In genomic region chr15:52136471-52136993, GRCh38 we compare ENCODE assay signal across 14 cellular contexts. TPM values are rescaled to one million over a fixed set of nuclear protein-coding genes. Genes with fewer than 3 reads are reported as not detected.
A peak's percentile ranks its signal among the peaks of the same experiment; 100 is the strongest.
DNase-seq lines count a peak whose midpoint lies in the region; ATAC-seq, FAIRE-seq and TF ChIP-seq lines count a peak whose summit lies in the region.
"Had no signal": no experiment of that assay in that cellular context is flagged by ENCODE, and none has a peak within 500 bp of the region (broad histone marks: within the 10 kb centered on the region; RNA-seq: fewer than 3 reads in every experiment).

No MANE protein-coding gene starts in this region.

- H3K36me3 Mint-ChIP-seq in naive thymus-derived CD4-positive, alpha-beta T cell: peaks cover 12 to 55% (median 23%) of the 10 kb centered on the region in 5 donors

- no peak overlapping the region for H3K23ac ChIP-seq in trophoblast cell (ENCODE audit: low read length)

- no peak overlapping the region for H2BK12ac ChIP-seq in trophoblast cell (ENCODE audit: low read length)

- H3K9me3 Mint-ChIP-seq in naive thymus-derived CD4-positive, alpha-beta T cell: peaks cover 0 to 3% (median 0%) of the 10 kb centered on the region in 11 donors
- H3K9me3 Mint-ChIP-seq: mesothelial cell of epicardium had no signal

- H3K9me3 ChIP-seq in BLaER1 treated with 17β-estradiol and CSF1 and Interleukin-3, amounts not matched to agents 10 nM and 100 nM (replicated peaks in 1 of 11): no peaks in the 10 kb centered on the region
- H3K9me3 ChIP-seq in naive thymus-derived CD4-positive, alpha-beta T cell (ENCODE audit: control insufficient read depth in 2 of 3, low read length in 3 of 3): no peaks in the 10 kb centered on the region
- H3K9me3 ChIP-seq in trophoblast cell (ENCODE audit: insufficient read depth, low read depth, low read length): no peaks in the 10 kb centered on the region
- H3K9me3 ChIP-seq: upper lobe of left lung had no signal

- H3K4me3 Mint-ChIP-seq in naive thymus-derived CD4-positive, alpha-beta T cell: peak overlapping the region in 3 of 10 donors; percentile 23 to 51 (median 48)
- H3K4me3 Mint-ChIP-seq: mesothelial cell of epicardium had no signal

- peak; percentile 56 for DNase-seq in NCI-H82 (lab: John Stamatoyannopoulos, UW)
- DNase-seq in choroid plexus epithelial cell (ENCODE audit: low read depth): peak; percentile 50
- DNase-seq in naive thymus-derived CD4-positive, alpha-beta T cell: no peak
- DNase-seq in UCSD-AML1 (lab: John Stamatoyannopoulos, UW; ENCODE audit: unreplicated experiment): no peak
- DNase-seq in stimulated activated CD4-positive, alpha-beta T cell treated with anti-CD3 and anti-CD28 coated beads, Interleukin-4, amount 100 ng/mL, for 24 hours: no peak
- DNase-seq in frontal cortex (ENCODE audit: low spot score in 2 of 2): no peak
- no peak for DNase-seq in trophoblast cell
- DNase-seq: activated T-cell treated with anti-CD3 and anti-CD28 coated beads, Interleukin-2, amount 50 U/mL, for 1 hour; DMS79; PC-3; stimulated activated CD8-positive, alpha-beta memory T cell treated with anti-CD3 and anti-CD28 coated beads, Interleukin-4, amount 100 ng/mL, for 48 hours; upper lobe of left lung had no signal

- H3K4ac ChIP-seq in trophoblast cell (ENCODE audit: low read depth, low read length): no peak overlapping the region

- no peak for FAIRE-seq in frontal cortex (lab: Jason Lieb, UNC)

- no peak overlapping the region for H4K12ac ChIP-seq in trophoblast cell (ENCODE audit: low read depth, low read length)

- H3K79me2 ChIP-seq in trophoblast cell (ENCODE audit: control insufficient read depth, insufficient read depth, low read length, poor library complexity): no peaks in the 10 kb centered on the region

- no peak overlapping the region for H3K14ac ChIP-seq in trophoblast cell (ENCODE audit: low read length)

- TF ChIP-seq CTCF in choroid plexus epithelial cell (conservative IDR thresholded peaks at IDR 0.05; ENCODE audit: low read depth, low read length): no peak

- no peaks in the 10 kb centered on the region for H3K27me3 Mint-ChIP-seq in naive thymus-derived CD4-positive, alpha-beta T cell

- intact Hi-C loops in naive thymus-derived CD4-positive, alpha-beta T cell (cut with micrococcal nuclease): no loop called here

- peak overlapping the region in 5 of 9 donors; percentile 16 to 90 (median 73) for H3K27ac Mint-ChIP-seq in naive thymus-derived CD4-positive, alpha-beta T cell
- H3K27ac Mint-ChIP-seq: mesothelial cell of epicardium had no signal

- no peak overlapping the region for H2AFZ ChIP-seq in trophoblast cell (ENCODE audit: insufficient read depth, low read length, poor library complexity)

- H2BK5ac ChIP-seq in trophoblast cell (ENCODE audit: low read depth, low read length, poor library complexity): no peak overlapping the region

- H3K18ac ChIP-seq in trophoblast cell (ENCODE audit: low read length): no peak overlapping the region

- peak overlapping the region in 2 of 10 experiments; percentile 4 to 22; a peak in 3 of 20 replicates for H3K4me3 ChIP-seq in BLaER1 treated with 17β-estradiol and CSF1 and Interleukin-3, amounts not matched to agents 10 nM and 100 nM
- no peak overlapping the region for H3K4me3 ChIP-seq in choroid plexus epithelial cell (ENCODE audit: low read depth, low read length)
- H3K4me3 ChIP-seq in naive thymus-derived CD4-positive, alpha-beta T cell (ENCODE audit: low read length): no peak overlapping the region
- no peak overlapping the region for H3K4me3 ChIP-seq in trophoblast cell (ENCODE audit: low read depth, low read length)
- H3K4me3 ChIP-seq: upper lobe of left lung had no signal

- H2AK5ac ChIP-seq in trophoblast cell (ENCODE audit: low read length): no peak overlapping the region

- peaks cover 0 to 21% (median 0%) of the 10 kb centered on the region in 11 experiments; a peak in 4 of 22 replicates for H3K27me3 ChIP-seq in BLaER1 treated with 17β-estradiol and CSF1 and Interleukin-3, amounts not matched to agents 10 nM and 100 nM
- no peaks in the 10 kb centered on the region for H3K27me3 ChIP-seq in naive thymus-derived CD4-positive, alpha-beta T cell (ENCODE audit: control insufficient read depth in 2 of 2, insufficient read depth in 2 of 2, low read length in 2 of 2)
- H3K27me3 ChIP-seq in trophoblast cell (ENCODE audit: insufficient read depth, low read length): no peaks in the 10 kb centered on the region
- H3K27me3 ChIP-seq: upper lobe of left lung had no signal

- H4K20me1 ChIP-seq in BLaER1 treated with 17β-estradiol and CSF1 and Interleukin-3, amounts not matched to agents 10 nM and 100 nM: peaks cover 0 to 20% (median 0%) of the 10 kb centered on the region in 11 experiments; a peak in 6 of 22 replicates

- no peaks in the 10 kb centered on the region for H3K79me1 ChIP-seq in trophoblast cell (ENCODE audit: low read length)

- no CpG with 5 or more reads among the region's 6 CpGs for WGBS in trophoblast cell (ENCODE audit: extremely low coverage, insufficient coverage, insufficient read length)

- peaks cover 8 to 29% (median 22%) of the 10 kb centered on the region in 7 donors for H3K4me1 Mint-ChIP-seq in naive thymus-derived CD4-positive, alpha-beta T cell

- H4K8ac ChIP-seq in trophoblast cell (ENCODE audit: low read depth, low read length): no peak overlapping the region

- H3K27ac ChIP-seq in BLaER1 treated with 17β-estradiol and CSF1 and Interleukin-3, amounts not matched to agents 10 nM and 100 nM: peak overlapping the region in 8 of 11 experiments; percentile 34 to 75 (median 53); a peak in 11 of 22 replicates
- H3K27ac ChIP-seq in naive thymus-derived CD4-positive, alpha-beta T cell (ENCODE audit: low read depth, low read length): no peak overlapping the region
- no peak overlapping the region for H3K27ac ChIP-seq in trophoblast cell (ENCODE audit: low read depth, low read length)
- H3K27ac ChIP-seq: upper lobe of left lung had no signal

- H3K4me2 ChIP-seq in BLaER1 treated with 17β-estradiol and CSF1 and Interleukin-3, amounts not matched to agents 10 nM and 100 nM: peak overlapping the region; percentile 77 to 94 (median 91)
- H3K4me2 ChIP-seq in trophoblast cell (ENCODE audit: low read length): no peak overlapping the region

- no peak overlapping the region for H4K91ac ChIP-seq in trophoblast cell (ENCODE audit: low read depth, low read length)

- peak overlapping the region in 7 of 11 experiments; percentile 16 to 56 (median 36); a peak in 12 of 22 replicates for H3K9ac ChIP-seq in BLaER1 treated with 17β-estradiol and CSF1 and Interleukin-3, amounts not matched to agents 10 nM and 100 nM
- H3K9ac ChIP-seq in trophoblast cell (ENCODE audit: low read length): no peak overlapping the region

- POLR2A ChIA-PET in naive thymus-derived CD4-positive, alpha-beta T cell (lab: Charles Lee): interaction anchor here (0.9 to 3.7 kb wide), 2 partner anchors 43 to 48 kb away, joined by 3 to 11 read pairs; no protein-coding TSS in a partner anchor

- no peak for ATAC-seq in naive thymus-derived CD4-positive, alpha-beta T cell
- ATAC-seq: PC-3 had no signal

- H2BK120ac ChIP-seq in trophoblast cell (ENCODE audit: insufficient read depth, low read length, poor library complexity): no peak overlapping the region

- peaks cover 0 to 12% (median 0%) of the 10 kb centered on the region in 11 experiments; a peak in 4 of 22 replicates for H3K36me3 ChIP-seq in BLaER1 treated with 17β-estradiol and CSF1 and Interleukin-3, amounts not matched to agents 10 nM and 100 nM
- peaks cover 0 to 52% (median 4%) of the 10 kb centered on the region in 3 experiments for H3K36me3 ChIP-seq in naive thymus-derived CD4-positive, alpha-beta T cell (ENCODE audit: control insufficient read depth in 2 of 3, insufficient read depth in 3 of 3, low read length in 3 of 3)
- peaks cover 0 to 4% of the 10 kb centered on the region in 2 experiments for H3K36me3 ChIP-seq in trophoblast cell (ENCODE audit: control insufficient read depth in 1 of 2, insufficient read depth in 2 of 2, low read length in 2 of 2)

- H3K4me1 ChIP-seq in BLaER1 treated with 17β-estradiol and CSF1 and Interleukin-3, amounts not matched to agents 10 nM and 100 nM: peaks cover 59 to 76% (median 67%) of the 10 kb centered on the region in 10 experiments
- H3K4me1 ChIP-seq in naive thymus-derived CD4-positive, alpha-beta T cell (ENCODE audit: control insufficient read depth in 2 of 2, insufficient read depth in 2 of 2, low read length in 2 of 2): peaks cover 13 to 14% of the 10 kb centered on the region in 2 donors
- no peaks in the 10 kb centered on the region for H3K4me1 ChIP-seq in trophoblast cell (ENCODE audit: control insufficient read depth in 1 of 2, insufficient read depth in 2 of 2, low read length in 2 of 2)

- CTCF ChIA-PET in naive thymus-derived CD4-positive, alpha-beta T cell (lab: Charles Lee): interaction anchor here (1.4 kb wide), 1 partner anchor 72 kb away, joined by 3 read pairs; no protein-coding TSS in a partner anchor

RNA-seq across cellular contexts. Expression of gene BCL2L10, which starts 24.0 kb away (rescaled TPM):
- total RNA-seq in naive thymus-derived CD4-positive, alpha-beta T cell: under 1 TPM in 1 of 5 experiments, not detected in 4; 0.59 TPM
- polyA plus RNA-seq in naive thymus-derived CD4-positive, alpha-beta T cell: not detected
- 0.41 TPM for total RNA-seq in frontal cortex
- polyA plus RNA-seq in trophoblast cell (2013): not detected in 2 replicates
- total RNA-seq: PC-3 had no signal

RNA-seq across cellular contexts. Expression of gene GNB5, which starts 54.7 kb away (rescaled TPM):
- total RNA-seq in naive thymus-derived CD4-positive, alpha-beta T cell: 10 to 100 TPM; 35.9 to 80.0 (median 50.7) TPM
- 10 to 100 TPM; 35.1 to 49.0 TPM for polyA plus RNA-seq in naive thymus-derived CD4-positive, alpha-beta T cell
- 34.2 TPM for total RNA-seq in frontal cortex
- 7.4 TPM in 2 replicates for polyA plus RNA-seq in trophoblast cell (2013)

Comparison
In these comparisons a context has a peak if more than half of its experiments do, and no peak if none do; other contexts are left out.
1. H3K27ac ChIP-seq: peak in BLaER1 treated with 17β-estradiol and CSF1 and Interleukin-3, amounts not matched to agents 10 nM and 100 nM (8 of 11); none in naive thymus-derived CD4-positive, alpha-beta T cell (single experiment) and trophoblast cell (single experiment).
2. DNase-seq: peak in NCI-H82 (single experiment) and choroid plexus epithelial cell (single experiment); none in naive thymus-derived CD4-positive, alpha-beta T cell (0 of 9), UCSD-AML1 (single experiment), stimulated activated CD4-positive, alpha-beta T cell treated with anti-CD3 and anti-CD28 coated beads, Interleukin-4, amount 100 ng/mL, for 24 hours (single experiment), frontal cortex (0 of 2) and trophoblast cell (0 of 2).